Comparison of ENCODE assay signal across 19 cellular contexts in the genomic region with DNA sequence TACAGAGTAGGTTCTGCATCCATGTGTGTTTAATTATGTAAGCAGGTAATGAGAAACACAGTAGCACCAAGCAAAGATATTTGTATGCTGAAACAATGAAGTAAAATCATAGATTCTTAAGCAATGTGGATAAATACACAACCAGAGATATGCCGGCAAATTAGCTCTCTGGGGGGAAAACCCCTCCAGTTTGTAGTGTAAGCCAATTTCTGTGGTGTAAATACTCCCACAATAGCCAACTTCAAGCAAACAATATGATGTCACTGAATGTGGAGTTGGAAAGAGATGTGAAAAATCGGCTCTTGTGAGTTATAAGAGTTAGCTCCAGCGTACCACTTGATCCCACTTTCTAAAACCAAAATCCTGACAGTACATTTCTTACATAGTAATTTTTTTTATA. TPM values are rescaled to one million over a fixed set of nuclear protein-coding genes. Genes with fewer than 3 reads are reported as not detected.
DNase-seq lines count a peak whose midpoint lies in the region; ATAC-seq and TF ChIP-seq lines count a peak whose summit lies in the region.
"Had no signal": no experiment of that assay in that cellular context is flagged by ENCODE, and none has a peak within 500 bp of the region (broad histone marks: within the 10 kb centered on the region; RNA-seq: fewer than 3 reads in every experiment).

No MANE protein-coding gene starts in this region.

- H3K36me3 Mint-ChIP-seq in HFFc6 (ENCODE audit: low read depth) (peaks cover 9% of the 10 kb centered on the region), neural crest cell (ENCODE audit: low read depth) (no peaks in the 10 kb centered on the region)
- no peaks in the 10 kb centered on the region for H3K36me3 Mint-ChIP-seq in activated T-helper 17 cell treated with anti-CD3 and anti-CD28 coated beads, Interleukin-2, amount 50 U/mL, for 72 hours (ENCODE audit: low read depth)
- H3K36me3 Mint-ChIP-seq in stimulated activated effector memory CD8-positive, alpha-beta T cell treated with anti-CD3 and anti-CD28 coated beads, Interleukin-12 subunit alpha, Interleukin-12 subunit beta, amount 100 ng/mL, for 72 hours, result no peaks in the 10 kb centered on the region
- H3K36me3 Mint-ChIP-seq: CD4-positive, CD25-positive, alpha-beta regulatory T cell; CD8-positive, alpha-beta T cell had no signal

- H3K4me3 Mint-ChIP-seq in HFFc6, result no peak overlapping the region
- H3K4me3 Mint-ChIP-seq in activated T-helper 17 cell treated with anti-CD3 and anti-CD28 coated beads, Interleukin-2, amount 50 U/mL, for 72 hours, result no peak overlapping the region
- H3K4me3 Mint-ChIP-seq in neural crest cell, result no peak overlapping the region
- H3K4me3 Mint-ChIP-seq in stimulated activated effector memory CD8-positive, alpha-beta T cell treated with anti-CD3 and anti-CD28 coated beads, Interleukin-12 subunit alpha, Interleukin-12 subunit beta, amount 100 ng/mL, for 72 hours, result no peak overlapping the region
- H3K4me3 Mint-ChIP-seq: B cell; CD4-positive, CD25-positive, alpha-beta regulatory T cell; CD8-positive, alpha-beta T cell had no signal

- TF ChIP-seq CTCF in HFFc6 (IDR thresholded peaks at IDR 0.05), result no peak
- no peak for TF ChIP-seq CTCF in neural crest cell (conservative IDR thresholded peaks at IDR 0.05)

- peaks cover 4% of the 10 kb centered on the region for H3K27me3 Mint-ChIP-seq in HFFc6 (ENCODE audit: insufficient read depth)
- peaks cover 8% of the 10 kb centered on the region for H3K27me3 Mint-ChIP-seq in activated T-helper 17 cell treated with anti-CD3 and anti-CD28 coated beads, Interleukin-2, amount 50 U/mL, for 72 hours
- H3K27me3 Mint-ChIP-seq in neural crest cell (ENCODE audit: low read depth), result no peaks in the 10 kb centered on the region

- ATAC-seq in activated T-helper 17 cell treated with anti-CD3 and anti-CD28 coated beads, Interleukin-2, amount 50 U/mL, for 72 hours (replicated peaks), result peak; percentile 7
- ATAC-seq in stimulated activated effector memory CD8-positive, alpha-beta T cell treated with anti-CD3 and anti-CD28 coated beads, Interleukin-12 subunit alpha, Interleukin-12 subunit beta, amount 100 ng/mL, for 72 hours, result no peak
- ATAC-seq: CD8-positive, alpha-beta T cell; GM12878 had no signal

- H3K4me1 Mint-ChIP-seq in HFFc6 (ENCODE audit: low read depth), result peaks cover 82% of the 10 kb centered on the region
- no peaks in the 10 kb centered on the region for H3K4me1 Mint-ChIP-seq in activated T-helper 17 cell treated with anti-CD3 and anti-CD28 coated beads, Interleukin-2, amount 50 U/mL, for 72 hours
- peaks cover 8% of the 10 kb centered on the region for H3K4me1 Mint-ChIP-seq in neural crest cell
- H3K4me1 Mint-ChIP-seq in stimulated activated effector memory CD8-positive, alpha-beta T cell treated with anti-CD3 and anti-CD28 coated beads, Interleukin-12 subunit alpha, Interleukin-12 subunit beta, amount 100 ng/mL, for 72 hours, result no peaks in the 10 kb centered on the region
- H3K4me1 Mint-ChIP-seq: B cell; CD4-positive, CD25-positive, alpha-beta regulatory T cell had no signal

- H3K9me3 Mint-ChIP-seq in HFFc6 (0 out of 2 replicates have a peak, but pooled peaks cover 4% of the 10 kb centered on the region), neural crest cell (peaks cover 3% of the 10 kb centered on the region)
- no peaks in the 10 kb centered on the region for H3K9me3 Mint-ChIP-seq in activated T-helper 17 cell treated with anti-CD3 and anti-CD28 coated beads, Interleukin-2, amount 50 U/mL, for 72 hours
- no peaks in the 10 kb centered on the region for H3K9me3 Mint-ChIP-seq in stimulated activated effector memory CD8-positive, alpha-beta T cell treated with anti-CD3 and anti-CD28 coated beads, Interleukin-12 subunit alpha, Interleukin-12 subunit beta, amount 100 ng/mL, for 72 hours
- H3K9me3 Mint-ChIP-seq: CD8-positive, alpha-beta T cell had no signal

- H3K27ac Mint-ChIP-seq in HFFc6 (0 out of 2 replicates have a peak overlapping the region, but pooled peaks have one; percentile 53), neural crest cell (ENCODE audit: unreplicated experiment) (peak overlapping the region; percentile 84)
- peak overlapping the region; percentile 30 for H3K27ac Mint-ChIP-seq in activated T-helper 17 cell treated with anti-CD3 and anti-CD28 coated beads, Interleukin-2, amount 50 U/mL, for 72 hours
- H3K27ac Mint-ChIP-seq in stimulated activated effector memory CD8-positive, alpha-beta T cell treated with anti-CD3 and anti-CD28 coated beads, Interleukin-12 subunit alpha, Interleukin-12 subunit beta, amount 100 ng/mL, for 72 hours, result no peak overlapping the region
- H3K27ac Mint-ChIP-seq: B cell; CD4-positive, CD25-positive, alpha-beta regulatory T cell; CD8-positive, alpha-beta T cell had no signal

- DNase-seq in HFFc6, result no peak
- no peak for DNase-seq in neural crest cell (ENCODE audit: low read depth, low spot score)
- no peak for DNase-seq in stimulated activated effector memory CD8-positive, alpha-beta T cell treated with anti-CD3 and anti-CD28 coated beads, Interleukin-12 subunit alpha, Interleukin-12 subunit beta, amount 100 ng/mL, for 72 hours (ENCODE audit: low spot score in 2 of 2)
- no peak for DNase-seq in hypothalamus (lab: John Stamatoyannopoulos, UW)
- DNase-seq in UCSD-AML1 (lab: John Stamatoyannopoulos, UW; ENCODE audit: unreplicated experiment), result no peak
- DNase-seq: CD4-positive, CD25-positive, alpha-beta regulatory T cell; CD8-positive, alpha-beta T cell; DMS 273 treated with DMSO at 0.1 percent for 48 hours; DMS79; EL; GDM1; H7 had no signal

RNA-seq across cellular contexts. Expression of a gene that starts 3.9 kb away (rescaled TPM):
- total RNA-seq in HFFc6 (2021; fragmentation: NEBNext Ultra II Directional; extraction: Animal tissue kit (Norgen Biotek cat#: 25700)), result under 1 TPM; 0.25 to 0.62 (median 0.43) TPM
- total RNA-seq in activated T-helper 17 cell treated with anti-CD3 and anti-CD28 coated beads, Interleukin-2, amount 50 U/mL, for 72 hours, result not detected
- total RNA-seq in neural crest cell, result not detected in 2 replicates
- total RNA-seq: A172; A673; B cell; CD4-positive, CD25-positive, alpha-beta regulatory T cell; CD8-positive, alpha-beta T cell; GM12878; GM23248; H1; H7 had no signal

RNA-seq across cellular contexts. Expression of a gene that starts 20.3 kb away (rescaled TPM):
- total RNA-seq in HFFc6 (2021; fragmentation: NEBNext Ultra II Directional; extraction: Animal tissue kit (Norgen Biotek cat#: 25700)), result not detected
- total RNA-seq in activated T-helper 17 cell treated with anti-CD3 and anti-CD28 coated beads, Interleukin-2, amount 50 U/mL, for 72 hours, result not detected
- total RNA-seq in neural crest cell, result not detected in 2 replicates
- total RNA-seq: A172; A673; B cell; CD4-positive, CD25-positive, alpha-beta regulatory T cell; CD8-positive, alpha-beta T cell; GM12878; GM23248; H1; H7 had no signal

RNA-seq across cellular contexts. Expression of a gene that starts 22.5 kb away (rescaled TPM):
- total RNA-seq in HFFc6 (2021; fragmentation: NEBNext Ultra II Directional; extraction: Animal tissue kit (Norgen Biotek cat#: 25700)), result under 1 TPM in 2 of 6 experiments, not detected in 4; 0.14 TPM
- total RNA-seq in activated T-helper 17 cell treated with anti-CD3 and anti-CD28 coated beads, Interleukin-2, amount 50 U/mL, for 72 hours, result not detected
- total RNA-seq in neural crest cell, result not detected in 2 replicates
- total RNA-seq: A673; B cell; CD4-positive, CD25-positive, alpha-beta regulatory T cell; CD8-positive, alpha-beta T cell; GM12878; GM23248; H1; H7 had no signal

RNA-seq across cellular contexts. Expression of a gene that starts 36.3 kb away (rescaled TPM):
- not detected for total RNA-seq in HFFc6 (2021; fragmentation: NEBNext Ultra II Directional; extraction: Animal tissue kit (Norgen Biotek cat#: 25700))
- total RNA-seq in activated T-helper 17 cell treated with anti-CD3 and anti-CD28 coated beads, Interleukin-2, amount 50 U/mL, for 72 hours, result not detected
- total RNA-seq in neural crest cell, result not detected in 2 replicates
- total RNA-seq: A172; A673; B cell; CD4-positive, CD25-positive, alpha-beta regulatory T cell; CD8-positive, alpha-beta T cell; GM12878; GM23248; H1; H7 had no signal

RNA-seq across cellular contexts. Expression of a gene that starts 45.1 kb away (rescaled TPM):
- total RNA-seq in HFFc6 (2021; fragmentation: NEBNext Ultra II Directional; extraction: Animal tissue kit (Norgen Biotek cat#: 25700)), result not detected
- not detected for total RNA-seq in activated T-helper 17 cell treated with anti-CD3 and anti-CD28 coated beads, Interleukin-2, amount 50 U/mL, for 72 hours
- not detected in 2 replicates for total RNA-seq in neural crest cell
- total RNA-seq: A172; A673; B cell; CD4-positive, CD25-positive, alpha-beta regulatory T cell; CD8-positive, alpha-beta T cell; GM12878; GM23248; H1; H7 had no signal
